24 cellular contexts compared by ENCODE assay signal in genomic region chr7:335358-336148, GRCh38. TPM values are rescaled to one million over a fixed set of nuclear protein-coding genes. Genes with fewer than 3 reads are reported as not detected.
"Had no signal": no experiment of that assay in that cellular context is flagged by ENCODE, and none has a peak within 500 bp of the region (broad histone marks: within the 10 kb centered on the region; RNA-seq: fewer than 3 reads in every experiment).

No MANE protein-coding gene starts in this region.

- H3K4me3 Mint-ChIP-seq: activated T-helper 1 cell treated with anti-CD3 and anti-CD28 coated beads, Interleukin-12 subunit alpha, Interleukin-12 subunit beta, Interleukin-2, Interleukin-4 antibody, amounts not matched to agents 30 ng/mL and 10 ng/mL and 1 ng/mL, durations not matched to agents 14 hours and 24 hours and 36 hours; endodermal cell had no signal

- H3K27ac ChIP-seq: colonic mucosa, foreskin keratinocyte, thyroid gland had no signal

- H3K4me1 Mint-ChIP-seq: endodermal cell had no signal

- H3K4me1 ChIP-seq: foreskin keratinocyte had no signal

- H3K27me3 ChIP-seq: colonic mucosa, thyroid gland had no signal

- H3K27ac Mint-ChIP-seq: activated T-helper 1 cell treated with anti-CD3 and anti-CD28 coated beads, Interleukin-12 subunit alpha, Interleukin-12 subunit beta, Interleukin-2, Interleukin-4 antibody, amounts not matched to agents 30 ng/mL and 10 ng/mL and 1 ng/mL, durations not matched to agents 14 hours and 24 hours and 36 hours; endodermal cell; T-helper 1 cell treated with Interleukin-12 subunit alpha and Interleukin-12 subunit beta and Interleukin-4 antibody, amounts not matched to agents 30 μg/mL and 1 μg/mL, for 36 hours had no signal

- H3K36me3 Mint-ChIP-seq: brain; naive thymus-derived CD8-positive, alpha-beta T cell had no signal

- H3K4me3 ChIP-seq: colonic mucosa, thyroid gland had no signal

- DNase-seq: activated CD4-positive, alpha-beta T cell treated with anti-CD3 and anti-CD28 coated beads, Interleukin-2, amount 50 U/mL, for 48 hours; activated gamma-delta T cell treated with Interleukin-2 at 50 U/mL for 16 hours; activated T-cell treated with anti-CD3 and anti-CD28 coated beads for 4 hours; anterior cingulate cortex; central memory CD4-positive, alpha-beta T cell; colonic mucosa; endodermal cell; foreskin keratinocyte; mesenchymal stem cell; stimulated activated CD4-positive, alpha-beta T cell treated with anti-CD3 and anti-CD28 coated beads, Interleukin-12 subunit alpha, Interleukin-12 subunit beta, amount 100 ng/mL, for 4 hours; stimulated activated CD4-positive, alpha-beta T cell treated with anti-CD3 and anti-CD28 coated beads, Interleukin-1b, Interleukin-23, amount 100 ng/mL, for 48 hours; stimulated activated CD8-positive, alpha-beta memory T cell treated with anti-CD3 and anti-CD28 coated beads, Interleukin-4, amount 100 ng/mL, for 48 hours; stimulated activated naive CD4-positive, alpha-beta T cell; thyroid gland had no signal

- H3K36me3 ChIP-seq: colonic mucosa, thyroid gland had no signal

- ATAC-seq: foreskin keratinocyte; naive thymus-derived CD8-positive, alpha-beta T cell had no signal

- H3K9me3 ChIP-seq: colonic mucosa, thyroid gland had no signal

RNA-seq across cellular contexts. Expression of gene FOXL3, which starts 45.6 kb away (rescaled TPM):
- total RNA-seq: activated T-helper 1 cell treated with anti-CD3 and anti-CD28 coated beads, Interleukin-12 subunit alpha, Interleukin-12 subunit beta, Interleukin-2, Interleukin-4 antibody, amounts not matched to agents 30 ng/mL and 10 ng/mL and 1 ng/mL, durations not matched to agents 14 hours and 24 hours and 36 hours; endodermal cell; epithelial cell of proximal tubule; fibroblast of lung; foreskin keratinocyte; kidney epithelial cell; liver; naive thymus-derived CD8-positive, alpha-beta T cell; renal cortical epithelial cell; thyroid gland; urinary bladder had no signal
- polyA plus RNA-seq: fibroblast of lung; foreskin keratinocyte; liver; naive thymus-derived CD8-positive, alpha-beta T cell; urinary bladder had no signal
